17 cellular contexts compared by ENCODE assay signal in genomic region chr5:143102414-143102813, GRCh38.
A peak's percentile ranks its signal among the peaks of the same experiment; 100 is the strongest.
DNase-seq lines count a peak whose midpoint lies in the region; ATAC-seq and TF ChIP-seq lines count a peak whose summit lies in the region.
"Had no signal": no experiment of that assay in that cellular context is flagged by ENCODE, and none has a peak within 500 bp of the region (broad histone marks: within the 10 kb centered on the region; RNA-seq: fewer than 3 reads in every experiment).

No MANE protein-coding gene starts in this region.

- H3K9me3 ChIP-seq in Caco-2 (no peaks in the 10 kb centered on the region), T-helper 17 cell (ENCODE audit: control insufficient read depth, low read length, poor library complexity, severe bottlenecking) (no peaks in the 10 kb centered on the region), heart right ventricle (no peaks in the 10 kb centered on the region)
- H3K9me3 ChIP-seq: body of pancreas had no signal

- POLR2A ChIA-PET in Caco-2 (lab: Charles Lee): no interaction called here

- CTCF ChIA-PET in Caco-2 (lab: Charles Lee): interaction anchor here (1.0 kb wide), 1 partner anchor 36 kb away, joined by 3 read pairs; no protein-coding TSS in a partner anchor

- H3K27ac Mint-ChIP-seq in Caco-2 (ENCODE audit: unreplicated experiment) (peak overlapping the region; percentile 25), T-helper 17 cell (peak overlapping the region; percentile 78), chondrocyte (ENCODE audit: unreplicated experiment) (no peak overlapping the region)

- ATAC-seq in T-helper 17 cell (no peak), heart right ventricle (peak in 7 of 8 donors; percentile 21 to 59 (median 39))
- ATAC-seq: body of pancreas, foreskin keratinocyte had no signal

- H3K4me3 ChIP-seq in Caco-2 (ENCODE audit: low read depth, low read length): no peak overlapping the region
- H3K4me3 ChIP-seq in heart right ventricle: no peak overlapping the region
- no peak overlapping the region for H3K4me3 ChIP-seq in rectal smooth muscle tissue (ENCODE audit: low read length)
- H3K4me3 ChIP-seq: body of pancreas, PC-9 had no signal

- H3K27ac ChIP-seq in heart right ventricle (peak overlapping the region in 8 of 10 donors; percentile 13 to 59 (median 46)), rectal smooth muscle tissue (ENCODE audit: low read depth, low read length) (peak overlapping the region; percentile 52)
- H3K27ac ChIP-seq: body of pancreas, foreskin keratinocyte, PC-9 had no signal

- intact Hi-C loops in Caco-2 (cut with micrococcal nuclease; ENCODE audit: unreplicated experiment) (loop anchor here (10.0 kb wide), 1 partner anchor 852 kb away; no protein-coding TSS in a partner anchor), heart right ventricle (cut with DNase I) (loop anchor here in 3 of 10 donors (10.0 kb wide), 2 partner anchors 178 to 722 kb away; no protein-coding TSS in a partner anchor)

- H3K4me1 Mint-ChIP-seq in Caco-2 (ENCODE audit: low read depth, unreplicated experiment) (no peaks in the 10 kb centered on the region), T-helper 17 cell (peaks cover 24% of the 10 kb centered on the region), chondrocyte (ENCODE audit: low read depth) (peaks cover 10% of the 10 kb centered on the region)

- no peaks in the 10 kb centered on the region for H3K27me3 ChIP-seq in Caco-2 (replicated peaks; ENCODE audit: control insufficient read depth, insufficient read depth, low read length)
- no peaks in the 10 kb centered on the region for H3K27me3 ChIP-seq in heart right ventricle
- H3K27me3 ChIP-seq in rectal smooth muscle tissue (ENCODE audit: control insufficient read depth, insufficient read depth, low read length): no peaks in the 10 kb centered on the region
- H3K27me3 ChIP-seq: body of pancreas, foreskin keratinocyte had no signal

- no peaks in the 10 kb centered on the region for H3K36me3 ChIP-seq in Caco-2 (ENCODE audit: control insufficient read depth, insufficient read depth, low read length)
- H3K36me3 ChIP-seq in heart right ventricle: peaks cover 0 to 5% (median 0%) of the 10 kb centered on the region in 9 donors
- no peaks in the 10 kb centered on the region for H3K36me3 ChIP-seq in rectal smooth muscle tissue (ENCODE audit: control insufficient read depth, insufficient read depth, low read length)

- TF ChIP-seq CTCF in Caco-2 (IDR thresholded peaks at IDR 0.05; ENCODE audit: insufficient read depth in 1 of 2, low read depth in 1 of 2, low read length in 1 of 2, severe bottlenecking in 1 of 2, unreplicated experiment in 1 of 2) (no peak), heart right ventricle (IDR thresholded peaks at IDR 0.05) (no peak), chondrocyte (IDR thresholded peaks at IDR 0.05) (no peak)

- WGBS in heart right ventricle, 2 donors: 65 to 74% methylated on average over 6 of the region's 6 CpGs

- peaks cover 26% of the 10 kb centered on the region for H3K36me3 Mint-ChIP-seq in Caco-2 (ENCODE audit: insufficient read depth, unreplicated experiment)
- peaks cover 3% of the 10 kb centered on the region for H3K36me3 Mint-ChIP-seq in T-helper 17 cell (ENCODE audit: low read depth)
- peaks cover 2% of the 10 kb centered on the region for H3K36me3 Mint-ChIP-seq in chondrocyte (ENCODE audit: low read depth)

- BruUV-seq in Caco-2 (replicated peaks; lab: Mats Ljungman, UMichigan): no TSS peak

- DNase-seq in Caco-2: no peak
- DNase-seq in T-helper 17 cell: no peak
- peak in 1 of 2 donors; percentile 28 for DNase-seq in heart right ventricle
- DNase-seq in chondrocyte (ENCODE audit: low spot score): no peak
- DNase-seq in AG08396 (ENCODE audit: low spot score): no peak
- no peak for DNase-seq in T-helper 9 cell
- DNase-seq: activated CD4-positive, CD25-positive, alpha-beta regulatory T cell treated with anti-CD3 and anti-CD28 coated beads, Interleukin-2, amount 50 U/mL, for 72 hours; activated effector memory CD4-positive, alpha-beta T cell treated with Interleukin-2 at 50 U/mL for 16 hours; body of pancreas; CD4-positive, alpha-beta memory T cell; EL; foreskin keratinocyte; KG1; midbrain; NCI-H510A treated with DMSO at 0.1 percent for 48 hours; PC-9 had no signal

- H3K9me3 Mint-ChIP-seq in Caco-2 (ENCODE audit: unreplicated experiment): no peaks in the 10 kb centered on the region
- H3K9me3 Mint-ChIP-seq in chondrocyte (ENCODE audit: low read depth): no peaks in the 10 kb centered on the region
- H3K9me3 Mint-ChIP-seq: CD4-positive, alpha-beta memory T cell had no signal

- H3K9ac ChIP-seq in rectal smooth muscle tissue (ENCODE audit: low read length): no peak overlapping the region

- H3K4me3 Mint-ChIP-seq in Caco-2 (ENCODE audit: unreplicated experiment) (no peak overlapping the region), T-helper 17 cell (no peak overlapping the region), chondrocyte (ENCODE audit: unreplicated experiment) (no peak overlapping the region)

- no peaks in the 10 kb centered on the region for H3K4me1 ChIP-seq in Caco-2
- H3K4me1 ChIP-seq in heart right ventricle: peaks cover 0 to 41% (median 29%) of the 10 kb centered on the region in 9 donors
- no peaks in the 10 kb centered on the region for H3K4me1 ChIP-seq in rectal smooth muscle tissue (ENCODE audit: control insufficient read depth, insufficient read depth, low read length)

- H3K27me3 Mint-ChIP-seq in Caco-2 (ENCODE audit: insufficient read depth, unreplicated experiment) (no peaks in the 10 kb centered on the region), T-helper 17 cell (no peaks in the 10 kb centered on the region), chondrocyte (ENCODE audit: low read depth) (no peaks in the 10 kb centered on the region)
- H3K27me3 Mint-ChIP-seq: CD4-positive, alpha-beta memory T cell had no signal
